17 cellular contexts compared by ENCODE assay signal in genomic region chr5:157600252-157600651, GRCh38. TPM values are rescaled to one million over a fixed set of nuclear protein-coding genes. Genes with fewer than 3 reads are reported as not detected.
A peak's percentile ranks its signal among the peaks of the same experiment; 100 is the strongest.
DNase-seq lines count a peak whose midpoint lies in the region; ATAC-seq lines count a peak whose summit lies in the region.
"Had no signal": no experiment of that assay in that cellular context is flagged by ENCODE, and none has a peak within 500 bp of the region (broad histone marks: within the 10 kb centered on the region; RNA-seq: fewer than 3 reads in every experiment).

No MANE protein-coding gene starts in this region.

- peaks cover 82% of the 10 kb centered on the region for H3K4me1 Mint-ChIP-seq in activated naive CD4-positive, alpha-beta T cell treated with anti-CD3 and anti-CD28 coated beads, Interleukin-2, amount 50 U/mL, for 24 hours
- H3K4me1 Mint-ChIP-seq in IgD-negative memory B cell: peaks cover 58 to 73% (median 71%) of the 10 kb centered on the region in 3 donors
- peaks cover 61% of the 10 kb centered on the region for H3K4me1 Mint-ChIP-seq in activated T-helper 17 cell treated with anti-CD3 and anti-CD28 coated beads, Interleukin-2, amount 50 U/mL, for 72 hours

- no peaks in the 10 kb centered on the region for H3K9me3 ChIP-seq in trophoblast cell (ENCODE audit: insufficient read depth, low read depth, low read length)
- H3K9me3 ChIP-seq: esophagus squamous epithelium had no signal

- no peak for DNase-seq in activated naive CD4-positive, alpha-beta T cell treated with Interleukin-2 at 50 U/mL for 16 hours
- no peak for DNase-seq in trophoblast cell
- DNase-seq in NOMO-1 treated with DMSO at 0.1 percent for 48 hours (lab: John Stamatoyannopoulos, UW; ENCODE audit: unreplicated experiment): no peak
- no peak for DNase-seq in anterior cingulate cortex (lab: John Stamatoyannopoulos, UW)
- DNase-seq: activated gamma-delta T cell, COR-L47, esophagus squamous epithelium, NCI-H146, NCI-H345, posterior cingulate gyrus, SJCRH30, small intestine, T1000 had no signal

- H3K14ac ChIP-seq in trophoblast cell (ENCODE audit: low read length): no peak overlapping the region

- peak overlapping the region; percentile 86 for H3K27ac Mint-ChIP-seq in activated naive CD4-positive, alpha-beta T cell treated with anti-CD3 and anti-CD28 coated beads, Interleukin-2, amount 50 U/mL, for 24 hours
- peak overlapping the region; percentile 45 to 89 (median 84) for H3K27ac Mint-ChIP-seq in IgD-negative memory B cell
- H3K27ac Mint-ChIP-seq in activated T-helper 17 cell treated with anti-CD3 and anti-CD28 coated beads, Interleukin-2, amount 50 U/mL, for 72 hours: peak overlapping the region; percentile 85

- H4K12ac ChIP-seq in trophoblast cell (ENCODE audit: low read depth, low read length): no peak overlapping the region

- H3K4ac ChIP-seq in trophoblast cell (ENCODE audit: low read depth, low read length): no peak overlapping the region

- no CpG with 5 or more reads among the region's 1 CpG for WGBS in trophoblast cell (ENCODE audit: extremely low coverage, insufficient coverage, insufficient read length)

- no peak overlapping the region for H2BK5ac ChIP-seq in trophoblast cell (ENCODE audit: low read depth, low read length, poor library complexity)

- H3K36me3 ChIP-seq in trophoblast cell (ENCODE audit: control insufficient read depth in 1 of 2, insufficient read depth in 2 of 2, low read length in 2 of 2): no peaks in the 10 kb centered on the region
- H3K36me3 ChIP-seq: esophagus squamous epithelium, SJCRH30 had no signal

- H3K23ac ChIP-seq in trophoblast cell (ENCODE audit: low read length): no peak overlapping the region

- no peak overlapping the region for H3K9ac ChIP-seq in trophoblast cell (ENCODE audit: low read length)

- no peaks in the 10 kb centered on the region for H3K27me3 Mint-ChIP-seq in activated naive CD4-positive, alpha-beta T cell treated with anti-CD3 and anti-CD28 coated beads, Interleukin-2, amount 50 U/mL, for 24 hours
- H3K27me3 Mint-ChIP-seq in IgD-negative memory B cell: no peaks in the 10 kb centered on the region
- no peaks in the 10 kb centered on the region for H3K27me3 Mint-ChIP-seq in activated T-helper 17 cell treated with anti-CD3 and anti-CD28 coated beads, Interleukin-2, amount 50 U/mL, for 72 hours

- peak overlapping the region; percentile 40 for H3K4me3 Mint-ChIP-seq in activated naive CD4-positive, alpha-beta T cell treated with anti-CD3 and anti-CD28 coated beads, Interleukin-2, amount 50 U/mL, for 24 hours
- H3K4me3 Mint-ChIP-seq in IgD-negative memory B cell: peak overlapping the region in 2 of 4 donors; percentile 34 to 49
- H3K4me3 Mint-ChIP-seq in activated T-helper 17 cell treated with anti-CD3 and anti-CD28 coated beads, Interleukin-2, amount 50 U/mL, for 72 hours: peak overlapping the region; percentile 54

- no peak overlapping the region for H2BK120ac ChIP-seq in trophoblast cell (ENCODE audit: insufficient read depth, low read length, poor library complexity)

- peaks cover 2% of the 10 kb centered on the region for H3K36me3 Mint-ChIP-seq in activated naive CD4-positive, alpha-beta T cell treated with anti-CD3 and anti-CD28 coated beads, Interleukin-2, amount 50 U/mL, for 24 hours
- H3K36me3 Mint-ChIP-seq in IgD-negative memory B cell: peaks cover 2% of the 10 kb centered on the region
- peaks cover 6% of the 10 kb centered on the region for H3K36me3 Mint-ChIP-seq in activated T-helper 17 cell treated with anti-CD3 and anti-CD28 coated beads, Interleukin-2, amount 50 U/mL, for 72 hours (ENCODE audit: low read depth)

- H3K9me3 Mint-ChIP-seq in activated naive CD4-positive, alpha-beta T cell treated with anti-CD3 and anti-CD28 coated beads, Interleukin-2, amount 50 U/mL, for 24 hours: peaks cover 11% of the 10 kb centered on the region
- no peaks in the 10 kb centered on the region for H3K9me3 Mint-ChIP-seq in IgD-negative memory B cell
- no peaks in the 10 kb centered on the region for H3K9me3 Mint-ChIP-seq in activated T-helper 17 cell treated with anti-CD3 and anti-CD28 coated beads, Interleukin-2, amount 50 U/mL, for 72 hours

- no peaks in the 10 kb centered on the region for H3K79me2 ChIP-seq in trophoblast cell (ENCODE audit: control insufficient read depth, insufficient read depth, low read length, poor library complexity)

- no peak overlapping the region for H3K27ac ChIP-seq in trophoblast cell (ENCODE audit: low read depth, low read length)
- H3K27ac ChIP-seq: esophagus squamous epithelium, SJCRH30 had no signal

- H4K91ac ChIP-seq in trophoblast cell (ENCODE audit: low read depth, low read length): no peak overlapping the region

- H2AFZ ChIP-seq in trophoblast cell (ENCODE audit: insufficient read depth, low read length, poor library complexity): no peak overlapping the region

- no peak overlapping the region for H2AK5ac ChIP-seq in trophoblast cell (ENCODE audit: low read length)

- ATAC-seq in activated T-helper 17 cell treated with anti-CD3 and anti-CD28 coated beads, Interleukin-2, amount 50 U/mL, for 72 hours (replicated peaks): peak; percentile 6
- ATAC-seq in GM21737 (IDR thresholded peaks at IDR 0.05; ENCODE audit: unreplicated experiment): no peak

- no peak overlapping the region for H3K18ac ChIP-seq in trophoblast cell (ENCODE audit: low read length)

- peak overlapping the region; percentile 56 for H2BK12ac ChIP-seq in trophoblast cell (ENCODE audit: low read length)

- no peaks in the 10 kb centered on the region for H3K27me3 ChIP-seq in trophoblast cell (ENCODE audit: insufficient read depth, low read length)
- H3K27me3 ChIP-seq: esophagus squamous epithelium, SJCRH30 had no signal

- H3K4me3 ChIP-seq in trophoblast cell (ENCODE audit: low read depth, low read length): no peak overlapping the region
- H3K4me3 ChIP-seq: esophagus squamous epithelium, SJCRH30 had no signal

- H3K4me2 ChIP-seq in trophoblast cell (ENCODE audit: low read length): no peak overlapping the region

- H3K4me1 ChIP-seq in trophoblast cell (ENCODE audit: control insufficient read depth in 1 of 2, insufficient read depth in 2 of 2, low read length in 2 of 2): peaks cover 0 to 3% of the 10 kb centered on the region in 2 experiments

- H4K8ac ChIP-seq in trophoblast cell (ENCODE audit: low read depth, low read length): no peak overlapping the region

- peaks cover 4% of the 10 kb centered on the region for H3K79me1 ChIP-seq in trophoblast cell (ENCODE audit: low read length)

RNA-seq across cellular contexts. Expression of gene ADAM19, which starts 24.7 kb away (rescaled TPM):
- 45.1 TPM for polyA plus RNA-seq in IgD-negative memory B cell
- 100 to 1,000 TPM in 1 of 2 donors, 10 to 100 TPM in 1; 71.2 to 145 TPM for total RNA-seq in activated T-helper 17 cell treated with anti-CD3 and anti-CD28 coated beads, Interleukin-2, amount 50 U/mL, for 72 hours
- polyA plus RNA-seq in trophoblast cell (2013): 241 and 257 TPM in 2 replicates

RNA-seq across cellular contexts. Expression of gene SOX30, which starts 52.0 kb away (rescaled TPM):
- polyA plus RNA-seq in IgD-negative memory B cell: 0.81 TPM
- 1 to 10 TPM in 1 of 2 donors, under 1 TPM in 1; 0.50 to 1.0 TPM for total RNA-seq in activated T-helper 17 cell treated with anti-CD3 and anti-CD28 coated beads, Interleukin-2, amount 50 U/mL, for 72 hours
- 0.07 and 0.11 TPM in 2 replicates for polyA plus RNA-seq in trophoblast cell (2013)
- total RNA-seq: esophagus squamous epithelium, SJCRH30 had no signal
